ENCODE assay signal across 8 cellular contexts in the genomic region with DNA sequence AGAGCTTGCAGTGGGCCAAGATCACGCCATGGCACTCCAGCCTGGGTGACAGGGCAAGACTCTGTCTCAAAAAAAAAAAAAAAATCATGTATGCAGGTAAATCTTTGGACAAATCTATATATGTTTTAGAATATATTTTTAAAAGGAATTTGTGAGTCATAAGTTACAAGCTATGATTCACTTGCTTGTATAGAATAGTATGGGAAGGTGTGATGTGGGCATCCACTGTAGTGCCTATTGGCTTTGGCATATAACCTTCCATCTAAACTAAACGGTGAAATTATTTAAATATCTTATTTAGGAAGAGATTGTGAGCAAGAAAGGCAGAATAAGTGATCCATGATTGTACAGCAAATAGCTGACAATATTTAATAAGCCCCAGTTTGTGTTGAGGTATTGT.
"Had no signal": no experiment of that assay in that cellular context is flagged by ENCODE, and none has a peak within 500 bp of the region (broad histone marks: within the 10 kb centered on the region; RNA-seq: fewer than 3 reads in every experiment).

No MANE protein-coding gene starts in this region.

- H3K4me3 ChIP-seq: GM23248, K562 had no signal

- H3K4me3 Mint-ChIP-seq: H9 had no signal

- H3K27ac Mint-ChIP-seq: H9 had no signal

- H3K9me3 Mint-ChIP-seq: H9 had no signal

- H3K4me1 Mint-ChIP-seq: H9 had no signal

- FAIRE-seq: H1, H54, HTR-8/SVneo, K562 had no signal

- DNase-seq: GM23248, H9, HCEC 1CT, IMR-90 had no signal
